In genomic region chr14:100690672-100691071, GRCh38 we compare ENCODE assay signal across 3 cellular contexts.
TF ChIP-seq lines count a peak whose summit lies in the region.

No MANE protein-coding gene starts in this region.

TF ChIP-seq in SK-N-SH, 30 proteins besides CTCF, POLR2A, EP300 and RAD21:
- TF ChIP-seq RXRA (IDR thresholded peaks at IDR 0.05; ENCODE audit: borderline replicate concordance, low read depth) (no peak), GATA2 (CRISPR knock-in tag; IDR thresholded peaks at IDR 0.05) (no peak), TAF1 (IDR thresholded peaks at IDR 0.05; ENCODE audit: borderline replicate concordance, low read depth, low read length) (no peak), JUND (IDR thresholded peaks at IDR 0.05) (no peak), CHD2 (IDR thresholded peaks at IDR 0.05; ENCODE audit: low read length, partially characterized antibody) (no peak), GABPA (IDR thresholded peaks at IDR 0.05; ENCODE audit: low read depth) (no peak), SMC3 (IDR thresholded peaks at IDR 0.05; ENCODE audit: low read depth, low read length) (no peak), RFX5 (IDR thresholded peaks at IDR 0.05; ENCODE audit: low read length) (no peak), SIN3A (IDR thresholded peaks at IDR 0.05; ENCODE audit: borderline replicate concordance, low read depth, low read length) (no peak), FOXM1 (IDR thresholded peaks at IDR 0.05; ENCODE audit: low read depth) (no peak), NRF1 (IDR thresholded peaks at IDR 0.05; ENCODE audit: low read depth, low read length) (no peak), TCF12 (IDR thresholded peaks at IDR 0.05) (no peak), MEF2A (IDR thresholded peaks at IDR 0.05; ENCODE audit: borderline replicate concordance, low read depth) (no peak)
- TF ChIP-seq, protein P1, sequence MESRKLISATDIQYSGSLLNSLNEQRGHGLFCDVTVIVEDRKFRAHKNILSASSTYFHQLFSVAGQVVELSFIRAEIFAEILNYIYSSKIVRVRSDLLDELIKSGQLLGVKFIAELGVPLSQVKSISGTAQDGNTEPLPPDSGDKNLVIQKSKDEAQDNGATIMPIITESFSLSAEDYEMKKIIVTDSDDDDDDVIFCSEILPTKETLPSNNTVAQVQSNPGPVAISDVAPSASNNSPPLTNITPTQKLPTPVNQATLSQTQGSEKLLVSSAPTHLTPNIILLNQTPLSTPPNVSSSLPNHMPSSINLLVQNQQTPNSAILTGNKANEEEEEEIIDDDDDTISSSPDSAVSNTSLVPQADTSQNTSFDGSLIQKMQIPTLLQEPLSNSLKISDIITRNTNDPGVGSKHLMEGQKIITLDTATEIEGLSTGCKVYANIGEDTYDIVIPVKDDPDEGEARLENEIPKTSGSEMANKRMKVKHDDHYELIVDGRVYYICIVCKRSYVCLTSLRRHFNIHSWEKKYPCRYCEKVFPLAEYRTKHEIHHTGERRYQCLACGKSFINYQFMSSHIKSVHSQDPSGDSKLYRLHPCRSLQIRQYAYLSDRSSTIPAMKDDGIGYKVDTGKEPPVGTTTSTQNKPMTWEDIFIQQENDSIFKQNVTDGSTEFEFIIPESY (IDR thresholded peaks at IDR 0.05; ENCODE audit: borderline replicate concordance, low read depth): no peak
- TF ChIP-seq, protein P2, sequence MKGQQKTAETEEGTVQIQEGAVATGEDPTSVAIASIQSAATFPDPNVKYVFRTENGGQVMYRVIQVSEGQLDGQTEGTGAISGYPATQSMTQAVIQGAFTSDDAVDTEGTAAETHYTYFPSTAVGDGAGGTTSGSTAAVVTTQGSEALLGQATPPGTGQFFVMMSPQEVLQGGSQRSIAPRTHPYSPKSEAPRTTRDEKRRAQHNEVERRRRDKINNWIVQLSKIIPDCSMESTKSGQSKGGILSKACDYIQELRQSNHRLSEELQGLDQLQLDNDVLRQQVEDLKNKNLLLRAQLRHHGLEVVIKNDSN (IDR thresholded peaks at IDR 0.05; ENCODE audit: borderline replicate concordance, low read depth): no peak
- TF ChIP-seq, protein P3, sequence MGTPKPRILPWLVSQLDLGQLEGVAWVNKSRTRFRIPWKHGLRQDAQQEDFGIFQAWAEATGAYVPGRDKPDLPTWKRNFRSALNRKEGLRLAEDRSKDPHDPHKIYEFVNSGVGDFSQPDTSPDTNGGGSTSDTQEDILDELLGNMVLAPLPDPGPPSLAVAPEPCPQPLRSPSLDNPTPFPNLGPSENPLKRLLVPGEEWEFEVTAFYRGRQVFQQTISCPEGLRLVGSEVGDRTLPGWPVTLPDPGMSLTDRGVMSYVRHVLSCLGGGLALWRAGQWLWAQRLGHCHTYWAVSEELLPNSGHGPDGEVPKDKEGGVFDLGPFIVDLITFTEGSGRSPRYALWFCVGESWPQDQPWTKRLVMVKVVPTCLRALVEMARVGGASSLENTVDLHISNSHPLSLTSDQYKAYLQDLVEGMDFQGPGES (IDR thresholded peaks at IDR 0.05; ENCODE audit: low read depth, low read length): no peak

TF ChIP-seq in SK-N-SH treated with all-trans-retinoic acid at 6 μM for 48 hours, 23 proteins besides CTCF, POLR2A, EP300 and RAD21:
- no peak for TF ChIP-seq ISL1 (CRISPR knock-in tag; IDR thresholded peaks at IDR 0.05)
- no peak for TF ChIP-seq ESRRG (CRISPR knock-in tag; IDR thresholded peaks at IDR 0.05)
- TF ChIP-seq GLIS3 (CRISPR knock-in tag; IDR thresholded peaks at IDR 0.05): no peak
- no peak for TF ChIP-seq ZNF70 (CRISPR knock-in tag; IDR thresholded peaks at IDR 0.05)
- TF ChIP-seq ZC3H10 (CRISPR knock-in tag; IDR thresholded peaks at IDR 0.05): no peak
- TF ChIP-seq, protein P4, sequence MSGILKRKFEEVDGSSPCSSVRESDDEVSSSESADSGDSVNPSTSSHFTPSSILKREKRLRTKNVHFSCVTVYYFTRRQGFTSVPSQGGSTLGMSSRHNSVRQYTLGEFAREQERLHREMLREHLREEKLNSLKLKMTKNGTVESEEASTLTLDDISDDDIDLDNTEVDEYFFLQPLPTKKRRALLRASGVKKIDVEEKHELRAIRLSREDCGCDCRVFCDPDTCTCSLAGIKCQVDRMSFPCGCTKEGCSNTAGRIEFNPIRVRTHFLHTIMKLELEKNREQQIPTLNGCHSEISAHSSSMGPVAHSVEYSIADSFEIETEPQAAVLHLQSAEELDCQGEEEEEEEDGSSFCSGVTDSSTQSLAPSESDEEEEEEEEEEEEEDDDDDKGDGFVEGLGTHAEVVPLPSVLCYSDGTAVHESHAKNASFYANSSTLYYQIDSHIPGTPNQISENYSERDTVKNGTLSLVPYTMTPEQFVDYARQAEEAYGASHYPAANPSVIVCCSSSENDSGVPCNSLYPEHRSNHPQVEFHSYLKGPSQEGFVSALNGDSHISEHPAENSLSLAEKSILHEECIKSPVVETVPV (CRISPR knock-in tag; IDR thresholded peaks at IDR 0.05): no peak
- TF ChIP-seq RARB (CRISPR knock-in tag; IDR thresholded peaks at IDR 0.05): no peak
TF ChIP-seq in SK-N-SH treated with all-trans-retinoic acid at 6 μM for 48 hours: peak in this region for 0.

TF ChIP-seq in IMR-90, 13 proteins besides CTCF, POLR2A, EP300 and RAD21:
- TF ChIP-seq CHD1 (IDR thresholded peaks at IDR 0.05; ENCODE audit: low read depth, low read length) (no peak), CEBPB (IDR thresholded peaks at IDR 0.05; ENCODE audit: low read depth, low read length) (no peak), FOS (IDR thresholded peaks at IDR 0.05; ENCODE audit: low read depth, low read length) (no peak), NFE2L2 (IDR thresholded peaks at IDR 0.05; ENCODE audit: low read depth, low read length) (no peak), BHLHE40 (IDR thresholded peaks at IDR 0.05; ENCODE audit: low read depth, low read length) (no peak), SMC3 (IDR thresholded peaks at IDR 0.05; ENCODE audit: low read depth, low read length) (no peak), MXI1 (IDR thresholded peaks at IDR 0.05; ENCODE audit: borderline replicate concordance, low read depth, low read length) (no peak), RFX5 (IDR thresholded peaks at IDR 0.05; ENCODE audit: low read depth, low read length) (no peak), MAFK (IDR thresholded peaks at IDR 0.05; ENCODE audit: low read depth, low read length) (no peak), RCOR1 (IDR thresholded peaks at IDR 0.05; ENCODE audit: insufficient replicate concordance, low read length) (no peak)
- TF ChIP-seq, protein P5, sequence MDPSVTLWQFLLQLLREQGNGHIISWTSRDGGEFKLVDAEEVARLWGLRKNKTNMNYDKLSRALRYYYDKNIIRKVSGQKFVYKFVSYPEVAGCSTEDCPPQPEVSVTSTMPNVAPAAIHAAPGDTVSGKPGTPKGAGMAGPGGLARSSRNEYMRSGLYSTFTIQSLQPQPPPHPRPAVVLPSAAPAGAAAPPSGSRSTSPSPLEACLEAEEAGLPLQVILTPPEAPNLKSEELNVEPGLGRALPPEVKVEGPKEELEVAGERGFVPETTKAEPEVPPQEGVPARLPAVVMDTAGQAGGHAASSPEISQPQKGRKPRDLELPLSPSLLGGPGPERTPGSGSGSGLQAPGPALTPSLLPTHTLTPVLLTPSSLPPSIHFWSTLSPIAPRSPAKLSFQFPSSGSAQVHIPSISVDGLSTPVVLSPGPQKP (IDR thresholded peaks at IDR 0.05; ENCODE audit: borderline replicate concordance, low read depth, low read length): no peak
- TF ChIP-seq, protein P6, sequence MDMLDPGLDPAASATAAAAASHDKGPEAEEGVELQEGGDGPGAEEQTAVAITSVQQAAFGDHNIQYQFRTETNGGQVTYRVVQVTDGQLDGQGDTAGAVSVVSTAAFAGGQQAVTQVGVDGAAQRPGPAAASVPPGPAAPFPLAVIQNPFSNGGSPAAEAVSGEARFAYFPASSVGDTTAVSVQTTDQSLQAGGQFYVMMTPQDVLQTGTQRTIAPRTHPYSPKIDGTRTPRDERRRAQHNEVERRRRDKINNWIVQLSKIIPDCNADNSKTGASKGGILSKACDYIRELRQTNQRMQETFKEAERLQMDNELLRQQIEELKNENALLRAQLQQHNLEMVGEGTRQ (IDR thresholded peaks at IDR 0.05; ENCODE audit: low read depth, low read length): no peak
